20 cellular contexts compared by ENCODE assay signal in genomic region chr4:106039796-106040195, GRCh38.
"Had no signal": no experiment of that assay in that cellular context is flagged by ENCODE, and none has a peak within 500 bp of the region (broad histone marks: within the 10 kb centered on the region; RNA-seq: fewer than 3 reads in every experiment).

No MANE protein-coding gene starts in this region.

- H3K27me3 ChIP-seq: adrenal gland, colonic mucosa, esophagus squamous epithelium, neural progenitor cell, sigmoid colon, transverse colon had no signal

- H3K4me1 ChIP-seq: colonic mucosa, lower lobe of right lung, neural progenitor cell, transverse colon had no signal

- DNase-seq: activated T-cell treated with anti-CD3 and anti-CD28 coated beads, Interleukin-2, amount 50 U/mL, for 1 hour; adrenal gland; colonic mucosa; endodermal cell; esophagus squamous epithelium; kidney; lower lobe of right lung; mesendoderm; naive thymus-derived CD4-positive, alpha-beta T cell; sigmoid colon; stimulated activated CD4-positive, alpha-beta T cell treated with anti-CD3 and anti-CD28 coated beads, Interleukin-2, amount 100 ng/mL, for 48 hours; stimulated activated CD8-positive, alpha-beta memory T cell treated with anti-CD3 and anti-CD28 coated beads, Interleukin-4, amount 100 ng/mL, for 48 hours; stimulated activated naive B cell treated with anti-CD40 and anti-IgM and Interleukin-4, amounts not matched to agents 10 μg/mL and 1 μg/mL and 100 μg/mL, for 72 hours; T-helper 9 cell; transverse colon had no signal

- H3K4me1 Mint-ChIP-seq: central memory CD8-positive, alpha-beta T cell; endodermal cell; neural progenitor cell; stimulated activated naive B cell treated with anti-CD40 and anti-IgM and Interleukin-4, amounts not matched to agents 10 μg/mL and 1 μg/mL and 100 μg/mL, for 72 hours had no signal

- H3K27me3 Mint-ChIP-seq: stimulated activated naive B cell treated with anti-CD40 and anti-IgM and Interleukin-4, amounts not matched to agents 10 μg/mL and 1 μg/mL and 100 μg/mL, for 72 hours had no signal

- ATAC-seq: activated naive CD4-positive, alpha-beta T cell treated with anti-CD3 and anti-CD28 coated beads, Interleukin-2, amount 50 U/mL, for 72 hours; left lobe of liver; lower lobe of right lung; naive thymus-derived CD4-positive, alpha-beta T cell; stimulated activated naive B cell treated with anti-CD40 and anti-IgM and Interleukin-4, amounts not matched to agents 10 μg/mL and 1 μg/mL and 100 μg/mL, for 72 hours; WTC11 had no signal

- H3K4me3 Mint-ChIP-seq: central memory CD8-positive, alpha-beta T cell; endodermal cell; naive thymus-derived CD4-positive, alpha-beta T cell; neural progenitor cell; stimulated activated naive B cell treated with anti-CD40 and anti-IgM and Interleukin-4, amounts not matched to agents 10 μg/mL and 1 μg/mL and 100 μg/mL, for 72 hours; WTC11 had no signal

- H3K27ac Mint-ChIP-seq: activated naive CD4-positive, alpha-beta T cell treated with anti-CD3 and anti-CD28 coated beads, Interleukin-2, amount 50 U/mL, for 72 hours; endodermal cell; naive thymus-derived CD4-positive, alpha-beta T cell; neural progenitor cell; stimulated activated naive B cell treated with anti-CD40 and anti-IgM and Interleukin-4, amounts not matched to agents 10 μg/mL and 1 μg/mL and 100 μg/mL, for 72 hours; WTC11 had no signal

- H3K36me3 ChIP-seq: adrenal gland, colonic mucosa, esophagus squamous epithelium, lower lobe of right lung, neural progenitor cell, sigmoid colon, transverse colon had no signal

- H3K4me3 ChIP-seq: adrenal gland, colonic mucosa, esophagus squamous epithelium, lower lobe of right lung, neural progenitor cell, sigmoid colon, transverse colon had no signal

- H3K9me3 ChIP-seq: adrenal gland, colonic mucosa, esophagus squamous epithelium, lower lobe of right lung, sigmoid colon, transverse colon had no signal

- H3K9me3 Mint-ChIP-seq: activated naive CD4-positive, alpha-beta T cell treated with anti-CD3 and anti-CD28 coated beads, Interleukin-2, amount 50 U/mL, for 72 hours; central memory CD8-positive, alpha-beta T cell; endodermal cell; neural progenitor cell; stimulated activated naive B cell treated with anti-CD40 and anti-IgM and Interleukin-4, amounts not matched to agents 10 μg/mL and 1 μg/mL and 100 μg/mL, for 72 hours; WTC11 had no signal

- H3K27ac ChIP-seq: adrenal gland, colonic mucosa, esophagus squamous epithelium, lower lobe of right lung, neural progenitor cell, sigmoid colon, transverse colon had no signal

- H3K36me3 Mint-ChIP-seq: activated naive CD4-positive, alpha-beta T cell treated with anti-CD3 and anti-CD28 coated beads, Interleukin-2, amount 50 U/mL, for 72 hours; neural progenitor cell; WTC11 had no signal
